29 cellular contexts compared by ENCODE assay signal in genomic region chr1:98391175-98391574, GRCh38.
"Had no signal": no experiment of that assay in that cellular context is flagged by ENCODE, and none has a peak within 500 bp of the region (broad histone marks: within the 10 kb centered on the region; RNA-seq: fewer than 3 reads in every experiment).

No MANE protein-coding gene starts in this region.

- H3K4me1 ChIP-seq: left ventricle myocardium inferior, pancreas, prostate gland, uterus had no signal

- H3K36me3 Mint-ChIP-seq: memory B cell; naive thymus-derived CD8-positive, alpha-beta T cell; stimulated activated memory B cell treated with anti-CD40 and anti-IgM and Interleukin-4, amounts not matched to agents 10 μg/mL and 1 μg/mL and 100 μg/mL, for 72 hours; type B pancreatic cell had no signal

- H3K9me3 Mint-ChIP-seq: immature natural killer cell; memory B cell; naive thymus-derived CD8-positive, alpha-beta T cell; nephron; neural crest cell; stimulated activated memory B cell treated with anti-CD40 and anti-IgM and Interleukin-4, amounts not matched to agents 10 μg/mL and 1 μg/mL and 100 μg/mL, for 72 hours; stimulated activated naive CD8-positive, alpha-beta T cell treated with anti-CD3 and anti-CD28 coated beads, Interleukin-15, amount 100 ng/mL, for 72 hours; type B pancreatic cell had no signal

- H3K4me1 Mint-ChIP-seq: memory B cell had no signal

- H3K9me3 ChIP-seq: left ventricle myocardium inferior, pancreas, prostate gland, tibial nerve, uterus had no signal

- DNase-seq: hypothalamus; immature natural killer cell; kidney; left ventricle myocardium inferior; midbrain; naive thymus-derived CD8-positive, alpha-beta T cell; nucleus accumbens; pancreas; retina; right cardiac atrium; stimulated activated CD4-positive, alpha-beta T cell treated with anti-CD3 and anti-CD28 coated beads, Interleukin-1b, Interleukin-23, amount 100 ng/mL, for 48 hours; stimulated activated CD4-positive, alpha-beta T cell treated with anti-CD3 and anti-CD28 coated beads, Interleukin-2, amount 100 ng/mL, for 48 hours; stimulated activated CD4-positive, alpha-beta T cell treated with anti-CD3 and anti-CD28 coated beads, Interleukin-4, amount 100 ng/mL, for 4 hours; stimulated activated CD8-positive, alpha-beta memory T cell treated with anti-CD3 and anti-CD28 coated beads, Interleukin-4, amount 100 ng/mL, for 48 hours; stimulated activated naive CD4-positive, alpha-beta T cell treated with Interleukin-2 at 50 U/mL for 16 hours; stimulated activated naive CD8-positive, alpha-beta T cell treated with anti-CD3 and anti-CD28 coated beads, Interleukin-15, amount 100 ng/mL, for 72 hours; substantia nigra; uterus had no signal

- H3K27me3 Mint-ChIP-seq: memory B cell; naive thymus-derived CD8-positive, alpha-beta T cell; stimulated activated memory B cell treated with anti-CD40 and anti-IgM and Interleukin-4, amounts not matched to agents 10 μg/mL and 1 μg/mL and 100 μg/mL, for 72 hours; stimulated activated naive CD8-positive, alpha-beta T cell treated with anti-CD3 and anti-CD28 coated beads, Interleukin-15, amount 100 ng/mL, for 72 hours; type B pancreatic cell had no signal

- H3K4me3 ChIP-seq: left ventricle myocardium inferior, lung, pancreas, prostate gland, skin epidermis, tibial nerve, uterus had no signal

- FAIRE-seq: islet of Langerhans, kidney, pancreas had no signal

- ATAC-seq: naive thymus-derived CD8-positive, alpha-beta T cell; pancreas; right cardiac atrium; sciatic nerve; stimulated activated memory B cell treated with anti-CD40 and anti-IgM and Interleukin-4, amounts not matched to agents 10 μg/mL and 1 μg/mL and 100 μg/mL, for 72 hours; stimulated activated naive CD8-positive, alpha-beta T cell treated with anti-CD3 and anti-CD28 coated beads, Interleukin-15, amount 100 ng/mL, for 72 hours had no signal

- H3K36me3 ChIP-seq: left ventricle myocardium inferior, pancreas, prostate gland, tibial nerve, uterus had no signal

- H3K27ac Mint-ChIP-seq: immature natural killer cell; memory B cell; naive thymus-derived CD8-positive, alpha-beta T cell; nephron; stimulated activated memory B cell treated with anti-CD40 and anti-IgM and Interleukin-4, amounts not matched to agents 10 μg/mL and 1 μg/mL and 100 μg/mL, for 72 hours; stimulated activated naive CD8-positive, alpha-beta T cell treated with anti-CD3 and anti-CD28 coated beads, Interleukin-15, amount 100 ng/mL, for 72 hours; type B pancreatic cell had no signal

- H3K27ac ChIP-seq: left ventricle myocardium inferior, pancreas, prostate gland, skin epidermis, tibial nerve, uterus had no signal

- H3K4me3 Mint-ChIP-seq: memory B cell; naive thymus-derived CD8-positive, alpha-beta T cell; nephron; neural crest cell; stimulated activated memory B cell treated with anti-CD40 and anti-IgM and Interleukin-4, amounts not matched to agents 10 μg/mL and 1 μg/mL and 100 μg/mL, for 72 hours; stimulated activated naive CD8-positive, alpha-beta T cell treated with anti-CD3 and anti-CD28 coated beads, Interleukin-15, amount 100 ng/mL, for 72 hours; type B pancreatic cell had no signal

- H3K27me3 ChIP-seq: pancreas, tibial nerve, uterus had no signal
